Comparison of ENCODE assay signal across 20 cellular contexts in the genomic region with DNA sequence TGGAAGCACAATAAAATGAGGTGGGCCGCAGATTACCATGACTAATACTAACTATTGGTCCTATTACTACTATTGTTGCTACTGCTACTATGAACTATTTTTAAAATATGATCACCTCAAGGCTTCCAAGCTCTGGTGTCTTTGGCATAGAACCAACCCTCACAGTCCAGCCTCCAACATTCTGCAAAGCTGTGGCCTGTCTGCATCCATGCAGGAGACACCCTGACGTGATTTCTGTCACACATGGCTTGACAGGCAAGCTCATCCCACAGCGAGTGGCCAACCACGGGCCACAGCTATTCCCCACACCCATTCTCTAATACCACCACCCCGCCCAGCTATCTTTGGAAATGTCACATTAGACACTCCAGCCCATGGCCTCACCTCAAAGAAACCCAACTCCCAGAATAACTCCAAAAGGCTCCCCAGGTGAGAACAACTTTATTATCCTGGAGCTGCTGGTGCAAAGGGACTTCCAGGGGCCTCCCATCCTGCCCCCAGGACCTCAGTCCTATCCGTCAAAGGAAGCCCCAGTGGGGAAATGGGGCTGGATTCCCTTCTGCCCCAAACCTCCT. TPM values are rescaled to one million over a fixed set of nuclear protein-coding genes. Genes with fewer than 3 reads are reported as not detected.
A peak's percentile ranks its signal among the peaks of the same experiment; 100 is the strongest.
DNase-seq lines count a peak whose midpoint lies in the region; TF ChIP-seq lines count a peak whose summit lies in the region.
"Had no signal": no experiment of that assay in that cellular context is flagged by ENCODE, and none has a peak within 500 bp of the region (broad histone marks: within the 10 kb centered on the region; RNA-seq: fewer than 3 reads in every experiment).

No MANE protein-coding gene starts in this region.

- no peak for TF ChIP-seq POLR2A in transverse colon (IDR thresholded peaks at IDR 0.05)

- no peak for TF ChIP-seq CTCF in brain microvascular endothelial cell (IDR thresholded peaks at IDR 0.05; ENCODE audit: low read depth, low read length, missing control alignments)
- TF ChIP-seq CTCF in transverse colon (IDR thresholded peaks at IDR 0.05): no peak

- peaks cover 41% of the 10 kb centered on the region for H3K4me1 Mint-ChIP-seq in activated T-cell treated with anti-CD3 and anti-CD28 coated beads, Interleukin-2, amount 50 U/mL, for 24 hours (ENCODE audit: low read depth)
- H3K4me1 Mint-ChIP-seq in activated T-helper 1 cell treated with anti-CD3 and anti-CD28 coated beads, Interleukin-12 subunit alpha, Interleukin-12 subunit beta, Interleukin-2, Interleukin-4 antibody, amounts not matched to agents 30 ng/mL and 10 ng/mL and 1 ng/mL, durations not matched to agents 14 hours and 24 hours and 36 hours (ENCODE audit: low read depth): peaks cover 50% of the 10 kb centered on the region

- H3K27me3 ChIP-seq in brain microvascular endothelial cell (replicated peaks): no peaks in the 10 kb centered on the region
- H3K27me3 ChIP-seq in transverse colon: no peaks in the 10 kb centered on the region
- H3K27me3 ChIP-seq: tibial nerve had no signal

- no peak overlapping the region for H3K4me3 Mint-ChIP-seq in activated T-cell treated with anti-CD3 and anti-CD28 coated beads, Interleukin-2, amount 50 U/mL, for 24 hours
- H3K4me3 Mint-ChIP-seq in activated T-helper 1 cell treated with anti-CD3 and anti-CD28 coated beads, Interleukin-12 subunit alpha, Interleukin-12 subunit beta, Interleukin-2, Interleukin-4 antibody, amounts not matched to agents 30 ng/mL and 10 ng/mL and 1 ng/mL, durations not matched to agents 14 hours and 24 hours and 36 hours: no peak overlapping the region
- H3K4me3 Mint-ChIP-seq: activated CD8-positive, alpha-beta T cell treated with anti-CD3 and anti-CD28 coated beads for 36 hours; stimulated activated naive B cell treated with anti-CD40 and anti-IgM and Interleukin-4, amounts not matched to agents 10 μg/mL and 1 μg/mL and 100 μg/mL, for 72 hours had no signal

- H3K36me3 ChIP-seq in brain microvascular endothelial cell (replicated peaks) (no peaks in the 10 kb centered on the region), transverse colon (no peaks in the 10 kb centered on the region)
- H3K36me3 ChIP-seq: lower lobe of right lung, tibial nerve had no signal

- H3K27ac Mint-ChIP-seq in activated T-cell treated with anti-CD3 and anti-CD28 coated beads, Interleukin-2, amount 50 U/mL, for 24 hours: no peak overlapping the region
- H3K27ac Mint-ChIP-seq in activated T-helper 1 cell treated with anti-CD3 and anti-CD28 coated beads, Interleukin-12 subunit alpha, Interleukin-12 subunit beta, Interleukin-2, Interleukin-4 antibody, amounts not matched to agents 30 ng/mL and 10 ng/mL and 1 ng/mL, durations not matched to agents 14 hours and 24 hours and 36 hours: no peak overlapping the region
- H3K27ac Mint-ChIP-seq: activated CD8-positive, alpha-beta T cell treated with anti-CD3 and anti-CD28 coated beads for 36 hours had no signal

- H3K36me3 Mint-ChIP-seq in activated T-cell treated with anti-CD3 and anti-CD28 coated beads, Interleukin-2, amount 50 U/mL, for 24 hours (ENCODE audit: low read depth): no peaks in the 10 kb centered on the region
- peaks cover 9% of the 10 kb centered on the region for H3K36me3 Mint-ChIP-seq in activated T-helper 1 cell treated with anti-CD3 and anti-CD28 coated beads, Interleukin-12 subunit alpha, Interleukin-12 subunit beta, Interleukin-2, Interleukin-4 antibody, amounts not matched to agents 30 ng/mL and 10 ng/mL and 1 ng/mL, durations not matched to agents 14 hours and 24 hours and 36 hours (ENCODE audit: low read depth)
- H3K36me3 Mint-ChIP-seq: naive B cell; stimulated activated naive B cell treated with anti-CD40 and anti-IgM and Interleukin-4, amounts not matched to agents 10 μg/mL and 1 μg/mL and 100 μg/mL, for 72 hours had no signal

- no peaks in the 10 kb centered on the region for H3K27me3 Mint-ChIP-seq in activated T-cell treated with anti-CD3 and anti-CD28 coated beads, Interleukin-2, amount 50 U/mL, for 24 hours
- H3K27me3 Mint-ChIP-seq in activated T-helper 1 cell treated with anti-CD3 and anti-CD28 coated beads, Interleukin-12 subunit alpha, Interleukin-12 subunit beta, Interleukin-2, Interleukin-4 antibody, amounts not matched to agents 30 ng/mL and 10 ng/mL and 1 ng/mL, durations not matched to agents 14 hours and 24 hours and 36 hours (ENCODE audit: insufficient read depth): peaks cover 4% of the 10 kb centered on the region
- H3K27me3 Mint-ChIP-seq: activated CD8-positive, alpha-beta T cell treated with anti-CD3 and anti-CD28 coated beads for 36 hours; stimulated activated naive B cell treated with anti-CD40 and anti-IgM and Interleukin-4, amounts not matched to agents 10 μg/mL and 1 μg/mL and 100 μg/mL, for 72 hours had no signal

- peaks cover 3 to 17% (median 6%) of the 10 kb centered on the region in 4 donors for H3K4me1 ChIP-seq in transverse colon

- no peak for TF ChIP-seq EP300 in transverse colon (IDR thresholded peaks at IDR 0.05; ENCODE audit: low read depth)

- H3K9me3 Mint-ChIP-seq in activated T-cell treated with anti-CD3 and anti-CD28 coated beads, Interleukin-2, amount 50 U/mL, for 24 hours: peaks cover 7% of the 10 kb centered on the region
- H3K9me3 Mint-ChIP-seq in activated T-helper 1 cell treated with anti-CD3 and anti-CD28 coated beads, Interleukin-12 subunit alpha, Interleukin-12 subunit beta, Interleukin-2, Interleukin-4 antibody, amounts not matched to agents 30 ng/mL and 10 ng/mL and 1 ng/mL, durations not matched to agents 14 hours and 24 hours and 36 hours: peaks cover 15% of the 10 kb centered on the region

- in situ Hi-C loops in brain microvascular endothelial cell (cut with HindIII; ENCODE audit: low pct_ligation_motif_present, low sequenced_read_pairs) (no loop called here), transverse colon (cut with MboI; ENCODE audit: low pct_ligation_motif_present in 1 of 4, low pct_unique_long_range_greater_than_20kb in 1 of 4, low sequenced_read_pairs in 3 of 4) (no loop called here)

- H3K9me3 ChIP-seq in transverse colon: no peaks in the 10 kb centered on the region
- H3K9me3 ChIP-seq: lower lobe of right lung, tibial nerve had no signal

- intact Hi-C loops in transverse colon (cut with DNase I; ENCODE audit: low total_unique reads): no loop called here
- intact Hi-C loops in activated T-helper 1 cell treated with anti-CD3 and anti-CD28 coated beads, Interleukin-12 subunit alpha, Interleukin-12 subunit beta, Interleukin-2, Interleukin-4 antibody, amounts not matched to agents 30 ng/mL and 10 ng/mL and 1 ng/mL, durations not matched to agents 14 hours and 24 hours and 36 hours (cut with micrococcal nuclease): no loop called here

- DNase-seq in activated T-cell treated with anti-CD3 and anti-CD28 coated beads, Interleukin-2, amount 50 U/mL, for 24 hours: peak; percentile 21
- DNase-seq in activated T-cell treated with anti-CD3 and anti-CD28 coated beads for 4 hours (no peak), brain microvascular endothelial cell (peak; percentile 50), kidney tubule cell (ENCODE audit: low spot score) (peak; percentile 58), transverse colon (peak; percentile 5), DMS153 treated with DMSO at 0.1 percent for 48 hours (lab: John Stamatoyannopoulos, UW; ENCODE audit: unreplicated experiment) (no peak), NCI-H345 (lab: John Stamatoyannopoulos, UW) (no peak)
- no peak for DNase-seq in activated T-helper 1 cell treated with anti-CD3 and anti-CD28 coated beads, Interleukin-12 subunit alpha, Interleukin-12 subunit beta, Interleukin-2, Interleukin-4 antibody, amounts not matched to agents 30 ng/mL and 10 ng/mL and 1 ng/mL, durations not matched to agents 14 hours and 24 hours and 36 hours (ENCODE audit: low spot score)
- DNase-seq: amniotic stem cell; DMS79; foreskin fibroblast; lower lobe of right lung; naive B cell; NCI-H1436; stimulated activated CD4-positive, alpha-beta T cell treated with anti-CD3 and anti-CD28 coated beads, Interleukin-12 subunit alpha, Interleukin-12 subunit beta, amount 100 ng/mL, for 4 hours; stimulated activated naive B cell treated with anti-CD40 and anti-IgM and Interleukin-4, amounts not matched to agents 10 μg/mL and 1 μg/mL and 100 μg/mL, for 72 hours had no signal

- no peak overlapping the region for H3K4me3 ChIP-seq in brain microvascular endothelial cell (ENCODE audit: low read depth, low read length)
- no peak overlapping the region for H3K4me3 ChIP-seq in transverse colon
- H3K4me3 ChIP-seq: lower lobe of right lung, tibial nerve had no signal

- H3K27ac ChIP-seq in brain microvascular endothelial cell (no peak overlapping the region), transverse colon (no peak overlapping the region)
- H3K27ac ChIP-seq: C4-2B, lower lobe of right lung, tibial nerve had no signal

- WGBS in transverse colon (ENCODE audit: low coverage in 1 of 2), 2 donors: 74 to 80% methylated on average over 1 to 6 of the region's 6 CpGs

RNA-seq across cellular contexts. Expression of a gene that starts 14.4 kb away (rescaled TPM):
- total RNA-seq in transverse colon: 100 to 1,000 TPM; 113 to 155 (median 130) TPM
- 73.8 and 74.9 TPM in 2 replicates for total RNA-seq in activated T-helper 1 cell treated with anti-CD3 and anti-CD28 coated beads, Interleukin-12 subunit alpha, Interleukin-12 subunit beta, Interleukin-2, Interleukin-4 antibody, amounts not matched to agents 30 ng/mL and 10 ng/mL and 1 ng/mL, durations not matched to agents 14 hours and 24 hours and 36 hours

RNA-seq across cellular contexts. Expression of a gene that starts 15.8 kb away (rescaled TPM):
- total RNA-seq in transverse colon: 100 to 1,000 TPM in 1 of 4 donors, 10 to 100 TPM in 3; 25.3 to 177 (median 77.4) TPM
- 83.3 and 96.4 TPM in 2 replicates for total RNA-seq in activated T-helper 1 cell treated with anti-CD3 and anti-CD28 coated beads, Interleukin-12 subunit alpha, Interleukin-12 subunit beta, Interleukin-2, Interleukin-4 antibody, amounts not matched to agents 30 ng/mL and 10 ng/mL and 1 ng/mL, durations not matched to agents 14 hours and 24 hours and 36 hours

RNA-seq across cellular contexts. Expression of a gene that starts 21.1 kb away (rescaled TPM):
- total RNA-seq in transverse colon: 10 to 100 TPM in 2 of 4 donors, 1 to 10 TPM in 2; 3.3 to 18.3 (median 9.7) TPM
- total RNA-seq in activated T-helper 1 cell treated with anti-CD3 and anti-CD28 coated beads, Interleukin-12 subunit alpha, Interleukin-12 subunit beta, Interleukin-2, Interleukin-4 antibody, amounts not matched to agents 30 ng/mL and 10 ng/mL and 1 ng/mL, durations not matched to agents 14 hours and 24 hours and 36 hours: 0.12 TPM in 1 of 2 replicates, not detected in the other
- total RNA-seq: A172; activated CD8-positive, alpha-beta T cell treated with anti-CD3 and anti-CD28 coated beads for 36 hours had no signal

RNA-seq across cellular contexts. Expression of a gene that starts 56.9 kb away (rescaled TPM):
- total RNA-seq in transverse colon: 1 to 10 TPM; 1.6 to 9.4 (median 3.6) TPM
- total RNA-seq in activated T-helper 1 cell treated with anti-CD3 and anti-CD28 coated beads, Interleukin-12 subunit alpha, Interleukin-12 subunit beta, Interleukin-2, Interleukin-4 antibody, amounts not matched to agents 30 ng/mL and 10 ng/mL and 1 ng/mL, durations not matched to agents 14 hours and 24 hours and 36 hours: 51.9 and 53.5 TPM in 2 replicates

Comparison
In these comparisons a context has a peak if more than half of its experiments do, and no peak if none do; other contexts are left out.
1. DNase-seq: peak in activated T-cell treated with anti-CD3 and anti-CD28 coated beads, Interleukin-2, amount 50 U/mL, for 24 hours (single experiment), brain microvascular endothelial cell (single experiment), kidney tubule cell (single experiment) and transverse colon (single experiment); none in activated T-cell treated with anti-CD3 and anti-CD28 coated beads for 4 hours (single experiment), activated T-helper 1 cell treated with anti-CD3 and anti-CD28 coated beads, Interleukin-12 subunit alpha, Interleukin-12 subunit beta, Interleukin-2, Interleukin-4 antibody, amounts not matched to agents 30 ng/mL and 10 ng/mL and 1 ng/mL, durations not matched to agents 14 hours and 24 hours and 36 hours (single experiment), DMS153 treated with DMSO at 0.1 percent for 48 hours (single experiment) and NCI-H345 (single experiment).